In genomic region chr16:2163211-2163881, GRCh38 we compare ENCODE assay signal across 15 cellular contexts. TPM values are rescaled to one million over a fixed set of nuclear protein-coding genes. Genes with fewer than 3 reads are reported as not detected.
A peak's percentile ranks its signal among the peaks of the same experiment; 100 is the strongest.
DNase-seq lines count a peak whose midpoint lies in the region; TF ChIP-seq lines count a peak whose summit lies in the region.
"Had no signal": no experiment of that assay in that cellular context is flagged by ENCODE, and none has a peak within 500 bp of the region (broad histone marks: within the 10 kb centered on the region; RNA-seq: fewer than 3 reads in every experiment).

No MANE protein-coding gene starts in this region.

- H3K27me3 ChIP-seq in duodenal mucosa (ENCODE audit: control insufficient read depth in 1 of 2, insufficient read depth in 2 of 2, low read length in 2 of 2), result no peaks in the 10 kb centered on the region
- H3K27me3 ChIP-seq in neuronal stem cell (ENCODE audit: control insufficient read depth in 3 of 3, insufficient read depth in 3 of 3, low read depth in 1 of 3, low read length in 3 of 3), result no peaks in the 10 kb centered on the region
- H3K27me3 ChIP-seq in BE2C, result no peaks in the 10 kb centered on the region

- in situ Hi-C loops in Caki2 (cut with HindIII; ENCODE audit: low pct_unique_long_range_greater_than_20kb, low sequenced_read_pairs), result no loop called here

- H2AK5ac ChIP-seq in neuronal stem cell (ENCODE audit: low read depth, low read length), result no peak overlapping the region

- no peak overlapping the region for H2BK120ac ChIP-seq in neuronal stem cell (ENCODE audit: low read depth, low read length)

- no peak overlapping the region for H3K4ac ChIP-seq in neuronal stem cell (ENCODE audit: low read length)

- no peak overlapping the region for H2BK15ac ChIP-seq in neuronal stem cell (ENCODE audit: low read length)

- peaks cover 34% of the 10 kb centered on the region for H3K79me1 ChIP-seq in neuronal stem cell (ENCODE audit: low read depth, low read length)

- CTCF ChIA-PET in RWPE1 (lab: Yijun Ruan, JAX), result interaction anchor here (0.6 to 0.8 kb wide), 4 partner anchors 9 to 31 kb away, joined by 3 to 4 read pairs (median 4); no protein-coding TSS in a partner anchor

- H4K91ac ChIP-seq in neuronal stem cell (ENCODE audit: low read depth, low read length, poor library complexity), result no peak overlapping the region

- H3K36me3 ChIP-seq in duodenal mucosa (ENCODE audit: control insufficient read depth in 1 of 2, insufficient read depth in 2 of 2, low read length in 2 of 2) (peaks cover 7 to 24% of the 10 kb centered on the region in 2 donors), neuronal stem cell (replicated peaks in 1 of 2; ENCODE audit: control insufficient read depth in 2 of 2, insufficient read depth in 2 of 2, low read length in 2 of 2) (peaks cover 14 to 31% of the 10 kb centered on the region in 2 donors), BE2C (peaks cover 46% of the 10 kb centered on the region)

- no peaks in the 10 kb centered on the region for H3K9me3 ChIP-seq in duodenal mucosa (ENCODE audit: control insufficient read depth in 1 of 2, low read length in 2 of 2)
- no peaks in the 10 kb centered on the region for H3K9me3 ChIP-seq in neuronal stem cell (replicated peaks in 1 of 2; ENCODE audit: control insufficient read depth in 2 of 2, insufficient read depth in 1 of 2, low read depth in 1 of 2, low read length in 2 of 2)
- no peaks in the 10 kb centered on the region for H3K9me3 ChIP-seq in BE2C

- H3K4me3 ChIP-seq in duodenal mucosa (ENCODE audit: low read depth in 1 of 2, low read length in 2 of 2) (peak overlapping the region in 1 of 2 donors; percentile 22), neuronal stem cell (ENCODE audit: low read length in 2 of 2) (no peak overlapping the region), BE2C (ENCODE audit: low read depth, low read length) (no peak overlapping the region)
- H3K4me3 ChIP-seq: GM12878 had no signal

- peak overlapping the region; percentile 11 for H3K18ac ChIP-seq in neuronal stem cell (ENCODE audit: low read length)

- peak; percentile 50 for DNase-seq in Caki2 (ENCODE audit: low read depth)
- DNase-seq in RWPE1 (ENCODE audit: low spot score), result peak; percentile 86
- no peak for DNase-seq in neuronal stem cell (ENCODE audit: low spot score)
- DNase-seq in GM10266 (ENCODE audit: extremely low spot score), result no peak
- no peak for DNase-seq in BE2C
- DNase-seq in SHP77 (lab: John Stamatoyannopoulos, UW), result no peak
- no peak for DNase-seq in NCI-H446 treated with DMSO at 0.1 percent for 48 hours (lab: John Stamatoyannopoulos, UW)
- DNase-seq: activated CD4-positive, alpha-beta T cell treated with anti-CD3 and anti-CD28 coated beads, Interleukin-2, amount 10 ng/mL, durations not matched to agents 24 days and 14 days; activated naive CD4-positive, alpha-beta T cell treated with anti-CD3 and anti-CD28 coated beads for 36 hours; DND-41; midbrain; NCI-H2107 had no signal

- no peak overlapping the region for H2BK5ac ChIP-seq in neuronal stem cell (ENCODE audit: low read length)

- no CpG with 5 or more reads among the region's 26 CpGs for WGBS in neuronal stem cell (ENCODE audit: extremely low coverage in 2 of 2, insufficient read length in 2 of 2, insufficient replicate concordance in 1 of 2), 2 donors

- H4K8ac ChIP-seq in neuronal stem cell (ENCODE audit: low read depth, low read length), result no peak overlapping the region

- TF ChIP-seq CTCF in RWPE1 (conservative IDR thresholded peaks at IDR 0.05; ENCODE audit: low read depth) (no peak), GM10266 (IDR thresholded peaks at IDR 0.05; ENCODE audit: control insufficient read depth, insufficient read depth, low read depth, missing control alignments) (no peak), BE2C (IDR thresholded peaks at IDR 0.05; ENCODE audit: low read depth, low read length) (no peak)

- H3K23ac ChIP-seq in neuronal stem cell (ENCODE audit: low read depth, low read length, poor library complexity), result no peak overlapping the region

- H2BK12ac ChIP-seq in neuronal stem cell (ENCODE audit: low read length), result no peak overlapping the region

- H3K27ac ChIP-seq in RWPE1 (peak overlapping the region; percentile 100), duodenal mucosa (ENCODE audit: low read depth, low read length) (peak overlapping the region; percentile 87), neuronal stem cell (replicated peaks; ENCODE audit: low read length) (no peak overlapping the region)

- no peak overlapping the region for H3K14ac ChIP-seq in neuronal stem cell (ENCODE audit: low read length)

- peak overlapping the region in 1 of 2 donors; percentile 35 for H3K9ac ChIP-seq in duodenal mucosa (ENCODE audit: low read depth in 1 of 2, low read length in 2 of 2)
- H3K9ac ChIP-seq in neuronal stem cell (ENCODE audit: low read depth, low read length, poor library complexity), result no peak overlapping the region

- H2AFZ ChIP-seq in neuronal stem cell (ENCODE audit: low read length), result no peak overlapping the region

- POLR2A ChIA-PET in RWPE1 (lab: Yijun Ruan, JAX; ENCODE audit: low non-redundant PET), result interaction anchor here (0.7 to 1.0 kb wide), 2 partner anchors 8 to 31 kb away, joined by 4 to 14 read pairs; partner anchors contain the start of gene TRAF7

- no peak overlapping the region for H3K4me2 ChIP-seq in neuronal stem cell (ENCODE audit: insufficient read depth, low read length, poor library complexity, severe bottlenecking)

- H3K4me1 ChIP-seq in duodenal mucosa (ENCODE audit: control insufficient read depth in 1 of 2, insufficient read depth in 2 of 2, low read length in 2 of 2) (peaks cover 75 to 77% of the 10 kb centered on the region in 2 donors), neuronal stem cell (ENCODE audit: control insufficient read depth in 2 of 2, insufficient read depth in 1 of 2, low read depth in 1 of 2, low read length in 2 of 2) (peaks cover 6 to 25% of the 10 kb centered on the region in 2 donors), BE2C (peaks cover 14% of the 10 kb centered on the region)

RNA-seq across cellular contexts. Expression of gene TRAF7, which starts 7.8 kb away (rescaled TPM):
- total RNA-seq in Caki2 (2014; rRNA removed; shearing (Covaris generic); ENCODE audit: low replicate concordance), result 94.4 and 101 TPM in 2 replicates
- polyA plus RNA-seq in neuronal stem cell (2013, experiment 1 of 2), result 117 TPM
- polyA plus RNA-seq in neuronal stem cell (2013, experiment 2 of 2), result 112 TPM
- 126 TPM for polyA plus RNA-seq in BE2C (2012; ENCODE audit: insufficient read depth, insufficient read length, low read depth)

RNA-seq across cellular contexts. Expression of gene RAB26, which starts 14.9 kb away (rescaled TPM):
- total RNA-seq in Caki2 (2014; rRNA removed; shearing (Covaris generic); ENCODE audit: low replicate concordance), result 8.9 and 9.5 TPM in 2 replicates
- 4.2 TPM for polyA plus RNA-seq in neuronal stem cell (2013, experiment 1 of 2)
- 3.9 TPM for polyA plus RNA-seq in neuronal stem cell (2013, experiment 2 of 2)
- 9.1 TPM for polyA plus RNA-seq in BE2C (2012; ENCODE audit: insufficient read depth, insufficient read length, low read depth)
- total RNA-seq: activated naive CD4-positive, alpha-beta T cell treated with anti-CD3 and anti-CD28 coated beads for 36 hours had no signal

RNA-seq across cellular contexts. Expression of gene PKD1, which starts 27.6 kb away (rescaled TPM):
- total RNA-seq in Caki2 (2014; rRNA removed; shearing (Covaris generic); ENCODE audit: low replicate concordance), result 37.4 and 84.9 TPM in 2 replicates
- polyA plus RNA-seq in neuronal stem cell (2013, experiment 1 of 2), result 27.8 TPM
- polyA plus RNA-seq in neuronal stem cell (2013, experiment 2 of 2), result 26.3 TPM
- 375 TPM for polyA plus RNA-seq in BE2C (2012; ENCODE audit: insufficient read depth, insufficient read length, low read depth)

RNA-seq across cellular contexts. Expression of gene CASKIN1, which starts 33.1 kb away (rescaled TPM):
- 0.03 TPM in 1 of 2 replicates, not detected in the other for total RNA-seq in Caki2 (2014; rRNA removed; shearing (Covaris generic); ENCODE audit: low replicate concordance)
- polyA plus RNA-seq in neuronal stem cell (2013, experiment 1 of 2), result 4.7 TPM
- polyA plus RNA-seq in neuronal stem cell (2013, experiment 2 of 2), result 4.7 TPM
- 8.6 TPM for polyA plus RNA-seq in BE2C (2012; ENCODE audit: insufficient read depth, insufficient read length, low read depth)
- total RNA-seq: M059J had no signal

RNA-seq across cellular contexts. Expression of gene MLST8, which starts 41.9 kb away (rescaled TPM):
- 81.6 and 90.5 TPM in 2 replicates for total RNA-seq in Caki2 (2014; rRNA removed; shearing (Covaris generic); ENCODE audit: low replicate concordance)
- polyA plus RNA-seq in neuronal stem cell (2013, experiment 1 of 2), result 74.1 TPM
- 70.9 TPM for polyA plus RNA-seq in neuronal stem cell (2013, experiment 2 of 2)
- 254 TPM for polyA plus RNA-seq in BE2C (2012; ENCODE audit: insufficient read depth, insufficient read length, low read depth)

Comparison
In these comparisons a context has a peak if more than half of its experiments do, and no peak if none do; other contexts are left out.
1. DNase-seq: peak in Caki2 (single experiment) and RWPE1 (single experiment); none in neuronal stem cell (single experiment), GM10266 (single experiment), BE2C (single experiment), SHP77 (0 of 2) and NCI-H446 treated with DMSO at 0.1 percent for 48 hours (single experiment).